Comparison of ENCODE assay signal across 17 cellular contexts in the genomic region with DNA sequence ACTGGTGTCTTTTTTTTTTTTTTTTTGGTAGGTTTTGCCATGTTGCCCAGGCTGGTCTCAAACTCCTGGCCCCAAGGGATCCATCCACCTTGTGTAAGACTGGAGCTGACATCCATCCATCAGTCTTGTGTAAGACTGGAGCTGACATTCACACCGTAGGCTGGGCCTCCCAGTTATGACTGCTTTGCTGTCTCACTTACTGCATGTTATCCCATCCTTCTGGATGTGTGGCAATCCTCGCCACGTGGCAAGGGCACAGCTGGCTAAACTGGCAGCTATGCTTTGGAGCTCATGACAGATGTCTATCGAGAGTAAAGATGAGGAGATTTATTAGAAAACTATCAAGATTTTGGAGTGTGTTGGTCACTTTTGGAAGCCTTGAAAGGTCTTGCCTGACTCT.
"Had no signal": no experiment of that assay in that cellular context is flagged by ENCODE, and none has a peak within 500 bp of the region (broad histone marks: within the 10 kb centered on the region; RNA-seq: fewer than 3 reads in every experiment).

No MANE protein-coding gene starts in this region.

- H3K4me3 ChIP-seq: body of pancreas, coronary artery, left lung, stomach, thoracic aorta had no signal

- DNase-seq: activated CD4-positive, alpha-beta T cell treated with anti-CD3 and anti-CD28 coated beads, Interleukin-2, amount 10 ng/mL, durations not matched to agents 24 days and 14 days; activated CD4-positive, CD25-positive, alpha-beta regulatory T cell; activated CD8-positive, alpha-beta memory T cell treated with anti-CD3 and anti-CD28 coated beads, Interleukin-2, amount 50 U/mL, for 4 hours; activated CD8-positive, alpha-beta T cell treated with anti-CD3 and anti-CD28 coated beads, Interleukin-2, amount 10 ng/mL, durations not matched to agents 7 days and 5 days; activated effector memory CD4-positive, alpha-beta T cell treated with anti-CD3 and anti-CD28 coated beads, Interleukin-2, amount 50 U/mL, for 16 hours; activated T-cell treated with anti-CD3 and anti-CD28 coated beads, Interleukin-2, amount 50 U/mL, for 48 hours; body of pancreas; central memory CD4-positive, alpha-beta T cell; effector CD4-positive, alpha-beta T cell; hippocampal formation; left lung; natural killer cell; stimulated activated CD4-positive, alpha-beta T cell treated with anti-CD3 and anti-CD28 coated beads, Interleukin-2, amount 100 ng/mL, for 24 hours; stomach had no signal

- H3K9me3 ChIP-seq: body of pancreas, left lung, stomach, thoracic aorta had no signal

- ATAC-seq: activated CD8-positive, alpha-beta T cell treated with anti-CD3 and anti-CD28 coated beads, Interleukin-2, amount 10 ng/mL, durations not matched to agents 7 days and 5 days; body of pancreas; left lung; natural killer cell; right cardiac atrium had no signal

- H3K4me1 ChIP-seq: body of pancreas, left lung, stomach had no signal

- H3K27ac ChIP-seq: body of pancreas, coronary artery, left lung, stomach, thoracic aorta had no signal

- H3K36me3 ChIP-seq: left lung, stomach, thoracic aorta had no signal

- H3K27me3 ChIP-seq: body of pancreas, left lung, stomach had no signal
